ENCODE assay signal across 9 cellular contexts in the genomic region with DNA sequence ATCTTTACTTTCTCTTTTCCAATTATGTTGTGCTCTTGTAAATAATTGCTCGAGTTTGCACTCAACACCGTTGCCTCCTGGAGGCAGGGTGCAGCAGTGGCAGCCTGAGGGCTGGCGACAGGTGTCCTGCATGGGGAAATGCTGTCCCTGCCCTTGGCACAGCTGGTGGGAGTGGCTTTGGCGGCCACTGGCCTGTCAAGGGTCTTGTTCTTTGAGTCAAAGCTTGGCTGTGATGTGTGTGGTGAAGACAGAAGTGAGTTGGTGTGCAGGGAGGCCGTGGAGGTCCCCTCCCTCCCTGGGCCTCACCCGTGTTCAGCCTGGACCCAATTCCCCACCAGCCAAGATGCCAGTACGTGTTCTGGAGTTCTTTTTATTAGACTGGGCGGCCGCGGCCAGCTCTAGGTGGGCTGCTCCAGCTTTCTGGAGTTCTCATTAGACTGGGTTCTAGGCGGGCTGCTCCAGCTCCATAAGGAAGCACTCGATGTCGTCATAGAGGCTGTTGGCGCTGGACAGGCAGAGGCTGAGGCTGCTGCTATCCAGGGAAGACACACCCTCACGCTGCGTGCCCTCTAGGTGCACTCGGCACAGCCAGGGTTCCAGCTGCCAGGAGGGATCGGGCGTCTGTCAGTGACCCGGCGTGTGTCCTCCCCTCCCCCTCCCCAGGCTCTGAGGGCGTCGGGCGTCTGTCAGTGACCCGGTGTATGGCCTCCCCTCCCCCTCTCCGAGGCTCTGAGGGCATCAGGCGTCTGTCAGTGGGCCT. TPM values are rescaled to one million over a fixed set of nuclear protein-coding genes. Genes with fewer than 3 reads are reported as not detected.
A peak's percentile ranks its signal among the peaks of the same experiment; 100 is the strongest.
DNase-seq lines count a peak whose midpoint lies in the region; ATAC-seq, FAIRE-seq and TF ChIP-seq lines count a peak whose summit lies in the region.
"Had no signal": no experiment of that assay in that cellular context is flagged by ENCODE, and none has a peak within 500 bp of the region (broad histone marks: within the 10 kb centered on the region; RNA-seq: fewer than 3 reads in every experiment).

No MANE protein-coding gene starts in this region.

- TF ChIP-seq CTCF in body of pancreas (IDR thresholded peaks at IDR 0.05): no peak

- no peak for TF ChIP-seq POLR2A in body of pancreas (IDR thresholded peaks at IDR 0.05)

- no peaks in the 10 kb centered on the region for H3K9me3 ChIP-seq in CD8-positive, alpha-beta memory T cell (ENCODE audit: low read length)
- no peaks in the 10 kb centered on the region for H3K9me3 ChIP-seq in body of pancreas

- peaks cover 18% of the 10 kb centered on the region for H3K4me1 ChIP-seq in CD8-positive, alpha-beta memory T cell (ENCODE audit: insufficient read depth, low read length)
- peaks cover 21% of the 10 kb centered on the region for H3K4me1 ChIP-seq in body of pancreas

- CTCF ChIA-PET in CD8-positive, alpha-beta memory T cell (lab: Charles Lee): interaction anchor here (1.5 kb wide), 1 partner anchor 10 kb away, joined by 5 read pairs; no protein-coding TSS in a partner anchor

- H3K4me3 ChIP-seq in CD8-positive, alpha-beta memory T cell (ENCODE audit: low read length): no peak overlapping the region
- no peak overlapping the region for H3K4me3 ChIP-seq in body of pancreas

- no peaks in the 10 kb centered on the region for H3K9me3 Mint-ChIP-seq in CD8-positive, alpha-beta memory T cell
- H3K9me3 Mint-ChIP-seq in activated naive CD8-positive, alpha-beta T cell treated with anti-CD3 and anti-CD28 coated beads, Interleukin-2, amount 10 ng/mL, durations not matched to agents 7 days and 5 days: no peaks in the 10 kb centered on the region

- H3K4me1 Mint-ChIP-seq in CD8-positive, alpha-beta memory T cell: peaks cover 0 to 29% (median 10%) of the 10 kb centered on the region in 3 donors
- peaks cover 13% of the 10 kb centered on the region for H3K4me1 Mint-ChIP-seq in activated naive CD8-positive, alpha-beta T cell treated with anti-CD3 and anti-CD28 coated beads, Interleukin-2, amount 10 ng/mL, durations not matched to agents 7 days and 5 days

- peak overlapping the region; percentile 75 to 98 (median 87) for H3K27ac Mint-ChIP-seq in CD8-positive, alpha-beta memory T cell
- H3K27ac Mint-ChIP-seq in activated naive CD8-positive, alpha-beta T cell treated with anti-CD3 and anti-CD28 coated beads, Interleukin-2, amount 10 ng/mL, durations not matched to agents 7 days and 5 days: peak overlapping the region; percentile 93

- 41 to 75% methylated on average over 4 to 26 of the region's 27 CpGs for WGBS in body of pancreas, 2 donors

- peaks cover 26% of the 10 kb centered on the region for H3K36me3 ChIP-seq in CD8-positive, alpha-beta memory T cell (ENCODE audit: insufficient read depth, low read length)
- H3K36me3 ChIP-seq in body of pancreas (replicated peaks in 1 of 2; ENCODE audit: insufficient read depth in 1 of 2, low read depth in 2 of 2): peaks cover 26 to 31% of the 10 kb centered on the region in 2 donors

- no peak for DNase-seq in CD8-positive, alpha-beta memory T cell
- DNase-seq in HTR-8/SVneo (ENCODE audit: insufficient read length, low spot score) (peak; percentile 36), mucosa of gallbladder (ENCODE audit: low spot score) (peak; percentile 54), GF-D8 (lab: John Stamatoyannopoulos, UW) (no peak), OCI-M2 (lab: John Stamatoyannopoulos, UW; ENCODE audit: unreplicated experiment) (no peak), body of pancreas (no peak)
- no peak for DNase-seq in activated naive CD8-positive, alpha-beta T cell treated with anti-CD3 and anti-CD28 coated beads, Interleukin-2, amount 10 ng/mL, durations not matched to agents 7 days and 5 days

- no peak for FAIRE-seq in HTR-8/SVneo (lab: Jason Lieb, UNC)

- H3K27me3 ChIP-seq in CD8-positive, alpha-beta memory T cell (ENCODE audit: insufficient read depth, low read length, poor library complexity, severe bottlenecking): no peaks in the 10 kb centered on the region
- H3K27me3 ChIP-seq in body of pancreas: no peaks in the 10 kb centered on the region

- peak overlapping the region in 3 of 7 donors; percentile 23 to 68 (median 24) for H3K4me3 Mint-ChIP-seq in CD8-positive, alpha-beta memory T cell
- peak overlapping the region; percentile 48 for H3K4me3 Mint-ChIP-seq in activated naive CD8-positive, alpha-beta T cell treated with anti-CD3 and anti-CD28 coated beads, Interleukin-2, amount 10 ng/mL, durations not matched to agents 7 days and 5 days

- intact Hi-C loops in body of pancreas (cut with DNase I): no loop called here

- POLR2A ChIA-PET in CD8-positive, alpha-beta memory T cell (lab: Charles Lee): interaction anchor here (1.1 kb wide), 1 partner anchor 21 kb away, joined by 3 read pairs; no protein-coding TSS in a partner anchor
- POLR2A ChIA-PET in activated naive CD8-positive, alpha-beta T cell treated with anti-CD3 and anti-CD28 coated beads, Interleukin-2, amount 10 ng/mL, durations not matched to agents 7 days and 5 days (lab: Charles Lee): interaction anchor here (0.5 to 3.7 kb wide), 13 partner anchors 10 to 113 kb away, joined by 3 to 23 read pairs (median 4); a partner anchor contains a TSS

- H3K27ac ChIP-seq in CD8-positive, alpha-beta memory T cell (ENCODE audit: low read depth, low read length): peak overlapping the region; percentile 14
- H3K27ac ChIP-seq in body of pancreas: no peak overlapping the region

- H3K27me3 Mint-ChIP-seq in CD8-positive, alpha-beta memory T cell: no peaks in the 10 kb centered on the region
- H3K27me3 Mint-ChIP-seq in activated naive CD8-positive, alpha-beta T cell treated with anti-CD3 and anti-CD28 coated beads, Interleukin-2, amount 10 ng/mL, durations not matched to agents 7 days and 5 days: no peaks in the 10 kb centered on the region

- ATAC-seq in activated naive CD8-positive, alpha-beta T cell treated with anti-CD3 and anti-CD28 coated beads, Interleukin-2, amount 10 ng/mL, durations not matched to agents 7 days and 5 days (ENCODE audit: low read depth): no peak
- ATAC-seq in body of pancreas (no peak), GM21529 (IDR thresholded peaks at IDR 0.05; ENCODE audit: unreplicated experiment) (no peak)

- H3K36me3 Mint-ChIP-seq in CD8-positive, alpha-beta memory T cell: peaks cover 0 to 62% (median 2%) of the 10 kb centered on the region in 3 donors
- H3K36me3 Mint-ChIP-seq in activated naive CD8-positive, alpha-beta T cell treated with anti-CD3 and anti-CD28 coated beads, Interleukin-2, amount 10 ng/mL, durations not matched to agents 7 days and 5 days: peaks cover 13% of the 10 kb centered on the region

RNA-seq across cellular contexts. Expression of a gene that starts 3.4 kb away (rescaled TPM):
- total RNA-seq in CD8-positive, alpha-beta memory T cell: 10 to 100 TPM; 16.4 to 18.0 TPM
- polyA plus RNA-seq in CD8-positive, alpha-beta memory T cell: 38.6 TPM
- total RNA-seq in activated naive CD8-positive, alpha-beta T cell treated with anti-CD3 and anti-CD28 coated beads, Interleukin-2, amount 10 ng/mL, durations not matched to agents 7 days and 5 days: 100 to 1,000 TPM; 160 to 165 TPM
- 54.0 TPM for total RNA-seq in mucosa of gallbladder
- 10 to 100 TPM; 10.4 to 10.9 TPM for total RNA-seq in body of pancreas

RNA-seq across cellular contexts. Expression of a gene that starts 12.4 kb away (rescaled TPM):
- total RNA-seq in CD8-positive, alpha-beta memory T cell: not detected
- polyA plus RNA-seq in CD8-positive, alpha-beta memory T cell: not detected
- total RNA-seq in activated naive CD8-positive, alpha-beta T cell treated with anti-CD3 and anti-CD28 coated beads, Interleukin-2, amount 10 ng/mL, durations not matched to agents 7 days and 5 days: not detected
- 89.6 TPM for total RNA-seq in mucosa of gallbladder
- total RNA-seq in body of pancreas: 10 to 100 TPM in 1 of 2 donors, not detected in 1; 14.5 TPM
- total RNA-seq: glomerular endothelial cell had no signal

RNA-seq across cellular contexts. Expression of a gene that starts 14.6 kb away (rescaled TPM):
- total RNA-seq in CD8-positive, alpha-beta memory T cell: not detected
- polyA plus RNA-seq in CD8-positive, alpha-beta memory T cell: not detected
- total RNA-seq in activated naive CD8-positive, alpha-beta T cell treated with anti-CD3 and anti-CD28 coated beads, Interleukin-2, amount 10 ng/mL, durations not matched to agents 7 days and 5 days: not detected
- not detected for total RNA-seq in mucosa of gallbladder
- not detected for total RNA-seq in body of pancreas
- total RNA-seq: glomerular endothelial cell had no signal

RNA-seq across cellular contexts. Expression of a gene that starts 24.7 kb away (rescaled TPM):
- total RNA-seq in CD8-positive, alpha-beta memory T cell: under 1 TPM; 0.22 to 0.31 TPM
- not detected for polyA plus RNA-seq in CD8-positive, alpha-beta memory T cell
- total RNA-seq in activated naive CD8-positive, alpha-beta T cell treated with anti-CD3 and anti-CD28 coated beads, Interleukin-2, amount 10 ng/mL, durations not matched to agents 7 days and 5 days: under 1 TPM; 0.51 to 0.72 TPM
- total RNA-seq in mucosa of gallbladder (2.6 TPM), body of pancreas (1 to 10 TPM in 1 of 2 donors, not detected in 1; 3.0 TPM)
- total RNA-seq: glomerular endothelial cell had no signal

RNA-seq across cellular contexts. Expression of a gene that starts 36.1 kb away (rescaled TPM):
- total RNA-seq in CD8-positive, alpha-beta memory T cell: 10 to 100 TPM; 47.3 to 49.8 TPM
- 17.7 TPM for polyA plus RNA-seq in CD8-positive, alpha-beta memory T cell
- 10 to 100 TPM; 55.4 to 58.9 TPM for total RNA-seq in activated naive CD8-positive, alpha-beta T cell treated with anti-CD3 and anti-CD28 coated beads, Interleukin-2, amount 10 ng/mL, durations not matched to agents 7 days and 5 days
- 38.1 TPM for total RNA-seq in mucosa of gallbladder
- 10 to 100 TPM; 18.2 to 34.3 TPM for total RNA-seq in body of pancreas

Comparison
In these comparisons a context has a peak if more than half of its experiments do, and no peak if none do; other contexts are left out.
1. DNase-seq: peak in HTR-8/SVneo (single experiment) and mucosa of gallbladder (single experiment); none in CD8-positive, alpha-beta memory T cell (0 of 5), activated naive CD8-positive, alpha-beta T cell treated with anti-CD3 and anti-CD28 coated beads, Interleukin-2, amount 10 ng/mL, durations not matched to agents 7 days and 5 days (single experiment), GF-D8 (single experiment), OCI-M2 (single experiment) and body of pancreas (0 of 4).